In genomic region chr2:191845248-191845715, GRCh38 we compare ENCODE assay signal across 1 cellular context.
TF ChIP-seq lines count a peak whose summit lies in the region.

No MANE protein-coding gene starts in this region.

TF ChIP-seq in H1, 55 proteins besides CTCF, POLR2A, EP300 and RAD21:
- TF ChIP-seq SAP30 (IDR thresholded peaks at IDR 0.05; ENCODE audit: insufficient read depth, insufficient replicate concordance, low read length): no peak
- no peak for TF ChIP-seq TAF1 (IDR thresholded peaks at IDR 0.05; ENCODE audit: low read depth, low read length)
- TF ChIP-seq KDM4A (IDR thresholded peaks at IDR 0.05; ENCODE audit: low read depth, low read length, severe bottlenecking): no peak
- no peak for TF ChIP-seq EGR1 (IDR thresholded peaks at IDR 0.05; ENCODE audit: borderline replicate concordance, low read depth, low read length)
- TF ChIP-seq KDM5A (IDR thresholded peaks at IDR 0.05; ENCODE audit: low read length): no peak
- TF ChIP-seq TBP (IDR thresholded peaks at IDR 0.05; ENCODE audit: low read depth, low read length): no peak
- TF ChIP-seq POU5F1 (IDR thresholded peaks at IDR 0.05; ENCODE audit: low read depth, low read length): no peak
